ENCODE assay signal across 8 cellular contexts in genomic region chr1:48472747-48473146, GRCh38. TPM values are rescaled to one million over a fixed set of nuclear protein-coding genes. Genes with fewer than 3 reads are reported as not detected.
A peak's percentile ranks its signal among the peaks of the same experiment; 100 is the strongest.
DNase-seq lines count a peak whose midpoint lies in the region; ATAC-seq, FAIRE-seq and TF ChIP-seq lines count a peak whose summit lies in the region.

No MANE protein-coding gene starts in this region.

- no peak for TF ChIP-seq CTCF in right atrium auricular region (IDR thresholded peaks at IDR 0.05)
- no peak for TF ChIP-seq CTCF in bronchial epithelial cell (IDR thresholded peaks at IDR 0.05; ENCODE audit: insufficient read depth, low read length, severe bottlenecking)
- no peak for TF ChIP-seq CTCF in mucosa of descending colon (IDR thresholded peaks at IDR 0.05)

- H3K4me3 ChIP-seq in right atrium auricular region (peak overlapping the region; percentile 89 to 91), bronchial epithelial cell (ENCODE audit: low read depth, low read length) (peak overlapping the region; percentile 79), mucosa of descending colon (peak overlapping the region; percentile 47)

- no peak for ATAC-seq in left cardiac atrium
- no peak for ATAC-seq in mucosa of descending colon
- ATAC-seq in HG03432 (IDR thresholded peaks at IDR 0.05; ENCODE audit: unreplicated experiment) = no peak

- intact Hi-C loops in left cardiac atrium (cut with DNase I) (no loop called here), mucosa of descending colon (cut with DNase I, micrococcal nuclease) (no loop called here)

- H3K27me3 ChIP-seq in right atrium auricular region (no peaks in the 10 kb centered on the region), bronchial epithelial cell (ENCODE audit: control insufficient read depth, insufficient read depth, low read length) (no peaks in the 10 kb centered on the region)

- H3K9me3 ChIP-seq in right atrium auricular region (no peaks in the 10 kb centered on the region), mucosa of descending colon (peaks cover 2% of the 10 kb centered on the region)

- H3K27ac ChIP-seq in right atrium auricular region = peak overlapping the region; percentile 91 to 94

- H3K4me1 ChIP-seq in right atrium auricular region (peaks cover 0 to 31% of the 10 kb centered on the region in 2 donors), mucosa of descending colon (ENCODE audit: low read depth) (peaks cover 17% of the 10 kb centered on the region)

- H3K36me3 ChIP-seq in right atrium auricular region = no peaks in the 10 kb centered on the region
- no peaks in the 10 kb centered on the region for H3K36me3 ChIP-seq in bronchial epithelial cell (ENCODE audit: control insufficient read depth, insufficient read depth, low read length)
- H3K36me3 ChIP-seq in mucosa of descending colon (ENCODE audit: low read depth) = no peaks in the 10 kb centered on the region

- DNase-seq in right atrium auricular region (ENCODE audit: low spot score) (no peak), left cardiac atrium (no peak), bronchial epithelial cell (ENCODE audit: low read depth) (no peak), mucosa of descending colon (no peak), HuH-7 (ENCODE audit: low spot score) (no peak), NCI-H1694 treated with DMSO at 0.1 percent for 48 hours (lab: John Stamatoyannopoulos, UW) (no peak), GM19240 (ENCODE audit: insufficient read length, low spot score) (no peak)

- no peak for FAIRE-seq in bronchial epithelial cell (lab: Jason Lieb, UNC)

RNA-seq across cellular contexts. Expression of gene SPATA6, which starts 0.7 kb away (rescaled TPM):
- total RNA-seq in right atrium auricular region (1 to 10 TPM; 4.5 to 6.2 TPM), left cardiac atrium (10 to 100 TPM; 14.7 to 15.2 TPM), bronchial epithelial cell (0.79 and 2.0 TPM in 2 replicates), mucosa of descending colon (10 to 100 TPM; 15.7 to 26.9 (median 15.8) TPM)
